ENCODE assay signal across 40 cellular contexts in the genomic region with DNA sequence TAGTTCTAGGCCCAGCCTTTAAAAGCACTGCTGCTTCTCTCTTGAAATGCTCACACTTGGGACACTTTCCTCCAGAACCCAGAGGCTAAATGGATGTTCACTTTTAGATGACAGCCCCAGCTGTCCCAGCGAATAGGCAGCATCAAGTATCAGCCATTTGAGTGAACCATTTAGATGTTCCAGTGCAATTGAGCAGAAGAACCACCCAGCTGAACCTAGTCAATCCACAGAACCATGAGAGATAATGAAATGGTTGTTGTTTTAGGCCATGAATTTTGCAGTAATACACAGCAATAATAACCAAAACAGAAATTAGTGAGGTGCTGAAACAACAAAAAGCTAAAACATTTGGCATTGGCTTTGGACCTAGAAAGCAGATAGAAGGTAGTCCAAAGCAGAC.
"Had no signal": no experiment of that assay in that cellular context is flagged by ENCODE, and none has a peak within 500 bp of the region (broad histone marks: within the 10 kb centered on the region; RNA-seq: fewer than 3 reads in every experiment).

No MANE protein-coding gene starts in this region.

- H3K36me3 ChIP-seq: adrenal gland, brain microvascular endothelial cell, breast epithelium, cardiac muscle cell had no signal

- H3K27ac Mint-ChIP-seq: activated B cell treated with CpG ODN at 0.5 μM for 24 hours; activated CD4-positive, alpha-beta memory T cell treated with anti-CD3 and anti-CD28 coated beads for 36 hours; activated CD4-positive, alpha-beta T cell treated with anti-CD3 and anti-CD28 coated beads, Interleukin-2, amount 10 ng/mL, durations not matched to agents 24 days and 14 days; activated CD8-positive, alpha-beta T cell treated with anti-CD3 and anti-CD28 coated beads for 36 hours; activated naive CD4-positive, alpha-beta T cell treated with anti-CD3 and anti-CD28 coated beads for 36 hours; activated naive CD4-positive, alpha-beta T cell treated with anti-CD3 and anti-CD28 coated beads, Interleukin-2, amount 50 U/mL, for 72 hours; activated naive CD8-positive, alpha-beta T cell treated with anti-CD3 and anti-CD28 coated beads for 36 hours; activated T-cell treated with anti-CD3 and anti-CD28 coated beads, Interleukin-2, amount 50 U/mL, for 72 hours; activated T-helper 1 cell treated with anti-CD3 and anti-CD28 coated beads, Interleukin-12 subunit alpha, Interleukin-12 subunit beta, Interleukin-2, Interleukin-4 antibody, amounts not matched to agents 30 ng/mL and 10 ng/mL and 1 ng/mL, durations not matched to agents 14 hours and 24 hours and 36 hours; activated T-helper 17 cell treated with anti-CD3 and anti-CD28 coated beads, Interleukin-2, amount 50 U/mL, for 72 hours; T-helper 1 cell treated with Interleukin-12 subunit alpha and Interleukin-12 subunit beta and Interleukin-4 antibody, amounts not matched to agents 30 μg/mL and 1 μg/mL, for 36 hours; T-helper 2 cell treated with Interferon-gamma antibody and Interleukin-4, amounts not matched to agents 5 μg/mL and 100 μg/mL, for 36 hours had no signal

- DNase-seq: activated B cell treated with CpG ODN at 0.5 μM for 24 hours; activated CD4-positive, alpha-beta memory T cell treated with anti-CD3 and anti-CD28 coated beads for 36 hours; activated CD4-positive, alpha-beta T cell treated with anti-CD3 and anti-CD28 coated beads for 4 hours; activated CD4-positive, alpha-beta T cell treated with anti-CD3 and anti-CD28 coated beads, Interleukin-2, amount 10 ng/mL, durations not matched to agents 24 days and 14 days; activated CD4-positive, alpha-beta T cell treated with anti-CD3 and anti-CD28 coated beads, Interleukin-2, amount 50 U/mL, for 1 hour; activated CD4-positive, alpha-beta T cell treated with anti-CD3 and anti-CD28 coated beads, Interleukin-2, amount 50 U/mL, for 4 hours; activated CD4-positive, CD25-positive, alpha-beta regulatory T cell treated with anti-CD3 and anti-CD28 coated beads, Interleukin-2, amount 50 U/mL, for 72 hours; activated CD8-positive, alpha-beta memory T cell treated with anti-CD3 and anti-CD28 coated beads, Interleukin-2, amount 50 U/mL, for 4 hours; activated CD8-positive, alpha-beta T cell treated with anti-CD3 and anti-CD28 coated beads for 36 hours; activated effector memory CD4-positive, alpha-beta T cell treated with anti-CD3 and anti-CD28 coated beads, Interleukin-2, amount 50 U/mL, for 16 hours; activated gamma-delta T cell treated with Interleukin-2 at 50 U/mL for 16 hours; activated naive CD4-positive, alpha-beta T cell; activated naive CD4-positive, alpha-beta T cell treated with anti-CD3 and anti-CD28 coated beads for 36 hours; activated naive CD8-positive, alpha-beta T cell treated with anti-CD3 and anti-CD28 coated beads for 36 hours; activated T-cell treated with anti-CD3 and anti-CD28 coated beads for 4 hours; activated T-cell treated with anti-CD3 and anti-CD28 coated beads, Interleukin-2, amount 50 U/mL, for 1 hour; activated T-cell treated with anti-CD3 and anti-CD28 coated beads, Interleukin-2, amount 50 U/mL, for 4 hours; activated T-cell treated with anti-CD3 and anti-CD28 coated beads, Interleukin-2, amount 50 U/mL, for 72 hours; adrenal gland; amniotic stem cell; aorta; body of pancreas; brain microvascular endothelial cell; caudate nucleus; cerebellar nuclear complex; T-helper 1 cell; T-helper 2 cell; T-helper 9 cell had no signal

- H3K27me3 Mint-ChIP-seq: activated B cell treated with CpG ODN at 0.5 μM for 24 hours; activated CD4-positive, alpha-beta memory T cell treated with anti-CD3 and anti-CD28 coated beads for 36 hours; activated CD4-positive, alpha-beta T cell treated with anti-CD3 and anti-CD28 coated beads, Interleukin-2, amount 10 ng/mL, durations not matched to agents 24 days and 14 days; activated CD8-positive, alpha-beta T cell treated with anti-CD3 and anti-CD28 coated beads for 36 hours; activated naive CD8-positive, alpha-beta T cell treated with anti-CD3 and anti-CD28 coated beads for 36 hours; activated T-helper 17 cell treated with anti-CD3 and anti-CD28 coated beads, Interleukin-2, amount 50 U/mL, for 72 hours; central memory CD8-positive, alpha-beta T cell had no signal

- FAIRE-seq: astrocyte, colon, TTC549 had no signal

- H3K4me3 ChIP-seq: adrenal gland, body of pancreas, breast epithelium, cardiac muscle cell had no signal

- H3K9me3 Mint-ChIP-seq: activated CD4-positive, alpha-beta T cell treated with anti-CD3 and anti-CD28 coated beads, Interleukin-2, amount 10 ng/mL, durations not matched to agents 24 days and 14 days; activated naive CD8-positive, alpha-beta T cell treated with anti-CD3 and anti-CD28 coated beads for 36 hours; activated T-helper 1 cell treated with anti-CD3 and anti-CD28 coated beads, Interleukin-12 subunit alpha, Interleukin-12 subunit beta, Interleukin-2, Interleukin-4 antibody, amounts not matched to agents 30 ng/mL and 10 ng/mL and 1 ng/mL, durations not matched to agents 14 hours and 24 hours and 36 hours had no signal

- H3K4me1 Mint-ChIP-seq: activated B cell treated with CpG ODN at 0.5 μM for 24 hours; activated CD4-positive, alpha-beta T cell treated with anti-CD3 and anti-CD28 coated beads, Interleukin-2, amount 10 ng/mL, durations not matched to agents 24 days and 14 days; activated naive CD8-positive, alpha-beta T cell treated with anti-CD3 and anti-CD28 coated beads for 36 hours; activated T-helper 17 cell treated with anti-CD3 and anti-CD28 coated beads, Interleukin-2, amount 50 U/mL, for 72 hours; central memory CD8-positive, alpha-beta T cell had no signal

- H3K4me1 ChIP-seq: adrenal gland, body of pancreas, breast epithelium had no signal

- ATAC-seq: activated CD8-positive, alpha-beta T cell treated with anti-CD3 and anti-CD28 coated beads for 36 hours; activated naive CD4-positive, alpha-beta T cell treated with anti-CD3 and anti-CD28 coated beads, Interleukin-2, amount 50 U/mL, for 72 hours; activated T-cell treated with anti-CD3 and anti-CD28 coated beads, Interleukin-2, amount 50 U/mL, for 4 hours; activated T-cell treated with anti-CD3 and anti-CD28 coated beads, Interleukin-2, amount 50 U/mL, for 72 hours; activated T-helper 17 cell treated with anti-CD3 and anti-CD28 coated beads, Interleukin-2, amount 50 U/mL, for 72 hours; body of pancreas had no signal

- H3K9me3 ChIP-seq: adrenal gland, body of pancreas, breast epithelium had no signal

- H3K4me3 Mint-ChIP-seq: activated B cell treated with CpG ODN at 0.5 μM for 24 hours; activated CD4-positive, alpha-beta memory T cell treated with anti-CD3 and anti-CD28 coated beads for 36 hours; activated CD4-positive, alpha-beta T cell treated with anti-CD3 and anti-CD28 coated beads, Interleukin-2, amount 10 ng/mL, durations not matched to agents 24 days and 14 days; activated CD8-positive, alpha-beta T cell treated with anti-CD3 and anti-CD28 coated beads for 36 hours; activated naive CD4-positive, alpha-beta T cell treated with anti-CD3 and anti-CD28 coated beads for 36 hours; activated naive CD8-positive, alpha-beta T cell treated with anti-CD3 and anti-CD28 coated beads for 36 hours; activated T-cell treated with anti-CD3 and anti-CD28 coated beads, Interleukin-2, amount 50 U/mL, for 4 hours; activated T-cell treated with anti-CD3 and anti-CD28 coated beads, Interleukin-2, amount 50 U/mL, for 72 hours; activated T-helper 1 cell treated with anti-CD3 and anti-CD28 coated beads, Interleukin-12 subunit alpha, Interleukin-12 subunit beta, Interleukin-2, Interleukin-4 antibody, amounts not matched to agents 30 ng/mL and 10 ng/mL and 1 ng/mL, durations not matched to agents 14 hours and 24 hours and 36 hours; activated T-helper 17 cell treated with anti-CD3 and anti-CD28 coated beads, Interleukin-2, amount 50 U/mL, for 72 hours; central memory CD8-positive, alpha-beta T cell; T-helper 1 cell treated with Interleukin-12 subunit alpha and Interleukin-12 subunit beta and Interleukin-4 antibody, amounts not matched to agents 30 μg/mL and 1 μg/mL, for 36 hours; T-helper 2 cell treated with Interferon-gamma antibody and Interleukin-4, amounts not matched to agents 5 μg/mL and 100 μg/mL, for 36 hours had no signal

- H3K36me3 Mint-ChIP-seq: activated CD4-positive, alpha-beta memory T cell treated with anti-CD3 and anti-CD28 coated beads for 36 hours; activated naive CD8-positive, alpha-beta T cell treated with anti-CD3 and anti-CD28 coated beads for 36 hours had no signal

- H3K27me3 ChIP-seq: adrenal gland, body of pancreas, brain microvascular endothelial cell, breast epithelium, cardiac muscle cell had no signal

- H3K27ac ChIP-seq: adrenal gland, body of pancreas, brain microvascular endothelial cell, breast epithelium, cardiac muscle cell, VCaP had no signal
